ENCODE assay signal across 12 cellular contexts in the genomic region with DNA sequence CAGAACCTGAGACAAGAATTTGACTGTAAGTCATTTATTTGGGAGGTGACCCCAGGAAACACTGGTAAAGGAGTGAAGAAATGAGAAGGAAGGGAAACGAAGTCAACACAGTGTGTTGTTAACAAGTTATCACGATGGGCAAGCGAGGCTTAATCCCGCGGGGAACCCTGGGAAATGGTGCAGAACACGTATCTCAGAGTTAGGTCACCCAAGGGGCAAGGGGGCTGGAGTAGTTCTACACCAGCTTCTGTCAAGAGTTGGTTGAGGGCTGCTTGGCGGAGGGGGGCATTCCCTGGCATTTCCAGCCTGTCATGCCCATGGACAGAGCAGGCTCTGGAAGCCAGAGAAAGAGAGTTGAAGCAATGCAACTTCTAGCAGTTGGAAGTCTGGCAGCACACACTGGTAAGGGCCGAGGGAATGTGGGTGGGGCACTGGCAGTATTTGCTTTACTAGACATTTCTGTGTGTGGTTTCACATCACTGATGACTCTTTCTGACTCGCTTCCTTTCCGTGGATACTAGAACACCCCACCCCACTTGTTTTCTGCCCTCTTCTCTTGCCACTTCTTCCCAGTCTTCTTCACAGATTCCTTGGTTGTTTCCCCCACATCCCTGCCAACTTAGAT. TPM values are rescaled to one million over a fixed set of nuclear protein-coding genes. Genes with fewer than 3 reads are reported as not detected.
DNase-seq lines count a peak whose midpoint lies in the region; ATAC-seq and TF ChIP-seq lines count a peak whose summit lies in the region.
"Had no signal": no experiment of that assay in that cellular context is flagged by ENCODE, and none has a peak within 500 bp of the region (broad histone marks: within the 10 kb centered on the region; RNA-seq: fewer than 3 reads in every experiment).

No MANE protein-coding gene starts in this region.

- ATAC-seq in sciatic nerve = peak; percentile 86
- no peak for ATAC-seq in activated CD4-positive, CD25-positive, alpha-beta regulatory T cell treated with anti-CD3 and anti-CD28 coated beads, Interleukin-2, amount 50 U/mL, for 24 hours
- ATAC-seq: mucosa of descending colon had no signal

- DNase-seq in ELR (ENCODE audit: low read depth) (peak; percentile 45), NCI-H460 (ENCODE audit: extremely low read depth, low read depth) (peak; percentile 69), fibroblast of mammary gland (ENCODE audit: low read depth) (peak; percentile 79), sciatic nerve (ENCODE audit: low spot score) (no peak), COLO829 (ENCODE audit: low spot score) (no peak), NCI-H526 treated with DMSO at 0.1 percent for 48 hours (lab: John Stamatoyannopoulos, UW) (no peak)
- no peak for DNase-seq in CD8-positive, alpha-beta memory T cell
- DNase-seq: central memory CD4-positive, alpha-beta T cell; GOT3 had no signal

- no peak overlapping the region for H3K4me3 Mint-ChIP-seq in CD8-positive, alpha-beta memory T cell
- H3K4me3 Mint-ChIP-seq: T-helper 1 cell treated with Interleukin-12 subunit alpha and Interleukin-12 subunit beta and Interleukin-4 antibody, amounts not matched to agents 30 μg/mL and 1 μg/mL, for 36 hours had no signal

- peaks cover 0 to 2% of the 10 kb centered on the region in 2 donors for H3K27me3 Mint-ChIP-seq in CD8-positive, alpha-beta memory T cell

- intact Hi-C loops in sciatic nerve (cut with DNase I) = no loop called here

- CTCF ChIA-PET in CD8-positive, alpha-beta memory T cell (lab: Charles Lee) = no interaction called here

- no peaks in the 10 kb centered on the region for H3K4me1 ChIP-seq in CD8-positive, alpha-beta memory T cell (ENCODE audit: insufficient read depth, low read length)

- H3K9me3 ChIP-seq in CD8-positive, alpha-beta memory T cell (ENCODE audit: low read length) = no peaks in the 10 kb centered on the region
- H3K9me3 ChIP-seq: mucosa of descending colon had no signal

- no peaks in the 10 kb centered on the region for H3K36me3 Mint-ChIP-seq in CD8-positive, alpha-beta memory T cell

- no peaks in the 10 kb centered on the region for H3K9me3 Mint-ChIP-seq in CD8-positive, alpha-beta memory T cell
- H3K9me3 Mint-ChIP-seq: T-helper 1 cell treated with Interleukin-12 subunit alpha and Interleukin-12 subunit beta and Interleukin-4 antibody, amounts not matched to agents 30 μg/mL and 1 μg/mL, for 36 hours had no signal

- no peaks in the 10 kb centered on the region for H3K27me3 ChIP-seq in CD8-positive, alpha-beta memory T cell (ENCODE audit: insufficient read depth, low read length, poor library complexity, severe bottlenecking)

- no peak for TF ChIP-seq CTCF in fibroblast of mammary gland (conservative IDR thresholded peaks at IDR 0.05; ENCODE audit: control insufficient read depth, insufficient read depth, low read depth, low read length)

- no peak overlapping the region for H3K27ac Mint-ChIP-seq in CD8-positive, alpha-beta memory T cell
- H3K27ac Mint-ChIP-seq: T-helper 1 cell treated with Interleukin-12 subunit alpha and Interleukin-12 subunit beta and Interleukin-4 antibody, amounts not matched to agents 30 μg/mL and 1 μg/mL, for 36 hours had no signal

- POLR2A ChIA-PET in CD8-positive, alpha-beta memory T cell (lab: Charles Lee) = no interaction called here

- no peak overlapping the region for H3K4me3 ChIP-seq in fibroblast of mammary gland (ENCODE audit: control insufficient read depth, low read depth, low read length)
- H3K4me3 ChIP-seq in CD8-positive, alpha-beta memory T cell (ENCODE audit: low read length) = no peak overlapping the region
- H3K4me3 ChIP-seq: mucosa of descending colon had no signal

- no peaks in the 10 kb centered on the region for H3K4me1 Mint-ChIP-seq in CD8-positive, alpha-beta memory T cell

- no peaks in the 10 kb centered on the region for H3K36me3 ChIP-seq in CD8-positive, alpha-beta memory T cell (ENCODE audit: insufficient read depth, low read length)

- no peak overlapping the region for H3K27ac ChIP-seq in CD8-positive, alpha-beta memory T cell (ENCODE audit: low read depth, low read length)

RNA-seq across cellular contexts. Expression of a gene that starts 52.2 kb away (rescaled TPM):
- total RNA-seq in NCI-H460 (2014; rRNA removed; shearing (Covaris generic)) = 18.2 and 18.3 TPM in 2 replicates
- polyA plus RNA-seq in NCI-H460 (2014; cell fraction: nucleus; rRNA removed) = 21.0 and 30.0 TPM in 2 replicates
- 5.3 TPM for total RNA-seq in sciatic nerve
- not detected for total RNA-seq in CD8-positive, alpha-beta memory T cell
- polyA plus RNA-seq in CD8-positive, alpha-beta memory T cell = 0.05 TPM

Comparison
In these comparisons a context has a peak if more than half of its experiments do, and no peak if none do; other contexts are left out.
1. DNase-seq: peak in ELR (single experiment), NCI-H460 (single experiment) and fibroblast of mammary gland (single experiment); none in sciatic nerve (single experiment), COLO829 (single experiment), CD8-positive, alpha-beta memory T cell (0 of 5) and NCI-H526 treated with DMSO at 0.1 percent for 48 hours (single experiment).